ENCODE assay signal across 12 cellular contexts in the genomic region with DNA sequence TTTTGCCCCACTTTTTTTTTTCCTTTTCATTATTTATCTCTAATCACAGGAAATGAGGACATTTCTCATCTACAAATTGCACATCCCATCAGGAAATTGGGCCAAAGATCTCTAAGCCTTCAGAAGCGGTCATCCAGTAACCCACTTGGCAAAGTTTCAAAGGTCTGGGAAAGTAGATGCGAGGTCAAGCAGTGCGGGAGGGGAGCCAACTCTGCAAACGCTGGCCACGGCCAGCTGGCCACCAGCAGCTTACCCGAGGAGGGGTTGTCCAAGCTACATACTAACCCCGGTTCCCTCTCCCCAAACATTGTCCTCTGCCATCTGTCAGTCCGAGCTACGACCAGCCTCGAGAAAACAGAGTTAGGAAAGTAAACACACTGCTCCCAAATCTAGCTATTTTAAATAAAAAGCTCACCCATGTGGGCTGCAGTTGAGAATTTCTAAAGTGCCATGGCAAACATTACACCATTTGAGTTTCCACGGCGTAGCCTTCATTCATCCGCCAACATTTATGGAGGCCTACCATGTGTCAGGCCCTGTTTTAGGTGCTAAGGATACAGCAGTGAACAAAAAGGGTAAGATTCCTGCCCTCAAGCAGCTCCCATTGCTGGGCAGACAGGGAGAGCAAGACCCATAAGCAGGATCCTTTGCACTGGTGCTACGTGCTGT. TPM values are rescaled to one million over a fixed set of nuclear protein-coding genes. Genes with fewer than 3 reads are reported as not detected.
DNase-seq lines count a peak whose midpoint lies in the region; ATAC-seq and TF ChIP-seq lines count a peak whose summit lies in the region.
"Had no signal": no experiment of that assay in that cellular context is flagged by ENCODE, and none has a peak within 500 bp of the region (broad histone marks: within the 10 kb centered on the region; RNA-seq: fewer than 3 reads in every experiment).

No MANE protein-coding gene starts in this region.

- no peaks in the 10 kb centered on the region for H3K36me3 ChIP-seq in right atrium auricular region
- H3K36me3 ChIP-seq: cardiac muscle cell had no signal

- H3K27me3 Mint-ChIP-seq in nephron (ENCODE audit: low read depth) = peaks cover 6% of the 10 kb centered on the region
- H3K27me3 Mint-ChIP-seq: activated T-cell treated with anti-CD3 and anti-CD28 coated beads, Interleukin-2, amount 50 U/mL, for 24 hours had no signal

- H3K27ac ChIP-seq in right atrium auricular region = peak overlapping the region in 1 of 2 donors; percentile 27
- H3K27ac ChIP-seq: cardiac muscle cell had no signal

- H3K4me3 ChIP-seq in right atrium auricular region (no peak overlapping the region), fibroblast of pulmonary artery (replicated peaks; ENCODE audit: low read depth, low read length) (no peak overlapping the region)
- H3K4me3 ChIP-seq: cardiac muscle cell had no signal

- DNase-seq in Right ventricle myocardium superior (peak; percentile 70), right atrium auricular region (ENCODE audit: low spot score) (no peak), fibroblast of pulmonary artery (ENCODE audit: low read depth) (peak; percentile 41), SHP77 treated with DMSO at 0.1 percent for 48 hours (lab: John Stamatoyannopoulos, UW) (no peak), NCI-H524 treated with DMSO at 0.1 percent for 48 hours (lab: John Stamatoyannopoulos, UW) (no peak), GM20000 (ENCODE audit: low spot score) (no peak)
- DNase-seq: activated T-cell treated with anti-CD3 and anti-CD28 coated beads, Interleukin-2, amount 50 U/mL, for 24 hours; HFFc6; NCI-H187 had no signal

- intact Hi-C loops in Right ventricle myocardium superior (cut with DNase I) = no loop called here

- no peaks in the 10 kb centered on the region for H3K9me3 ChIP-seq in right atrium auricular region

- H3K4me1 Mint-ChIP-seq in nephron = peaks cover 36% of the 10 kb centered on the region

- H3K4me3 Mint-ChIP-seq in nephron = peak overlapping the region in 1 of 3 experiments; percentile 14
- H3K4me3 Mint-ChIP-seq: activated T-cell treated with anti-CD3 and anti-CD28 coated beads, Interleukin-2, amount 50 U/mL, for 24 hours; HFFc6 had no signal

- peaks cover 3% of the 10 kb centered on the region for H3K9me3 Mint-ChIP-seq in nephron
- H3K9me3 Mint-ChIP-seq: activated T-cell treated with anti-CD3 and anti-CD28 coated beads, Interleukin-2, amount 50 U/mL, for 24 hours; HFFc6 had no signal

- peaks cover 0 to 34% of the 10 kb centered on the region in 2 donors for H3K4me1 ChIP-seq in right atrium auricular region

- ATAC-seq in Right ventricle myocardium superior (ENCODE audit: poor library complexity) (peak; percentile 73), GM19324 (IDR thresholded peaks at IDR 0.05; ENCODE audit: low FRiP score, unreplicated experiment) (no peak)

- H3K27ac Mint-ChIP-seq in nephron = peak overlapping the region; percentile 86 to 94 (median 93)
- H3K27ac Mint-ChIP-seq: activated T-cell treated with anti-CD3 and anti-CD28 coated beads, Interleukin-2, amount 50 U/mL, for 24 hours; HFFc6 had no signal

- H3K27me3 ChIP-seq in right atrium auricular region = no peaks in the 10 kb centered on the region
- H3K27me3 ChIP-seq: cardiac muscle cell had no signal

- TF ChIP-seq CTCF in right atrium auricular region (IDR thresholded peaks at IDR 0.05) (no peak), fibroblast of pulmonary artery (IDR thresholded peaks at IDR 0.05; ENCODE audit: low read length, missing control alignments) (no peak), nephron (IDR thresholded peaks at IDR 0.05; ENCODE audit: unreplicated experiment in 3 of 3) (no peak), GM20000 (IDR thresholded peaks at IDR 0.05; ENCODE audit: extremely low read depth, missing control alignments) (no peak)

- no peaks in the 10 kb centered on the region for H3K36me3 Mint-ChIP-seq in nephron (ENCODE audit: low read depth)

RNA-seq across cellular contexts. Expression of a gene that starts 11.5 kb away (rescaled TPM):
- total RNA-seq in Right ventricle myocardium superior (0.11 TPM), right atrium auricular region (under 1 TPM in 1 of 2 donors, not detected in 1; 0.20 TPM)
- total RNA-seq: cardiac muscle cell, HFFc6 had no signal

RNA-seq across cellular contexts. Expression of a gene that starts 30.7 kb away (rescaled TPM):
- total RNA-seq in Right ventricle myocardium superior (not detected), right atrium auricular region (not detected)
- total RNA-seq: cardiac muscle cell, HFFc6 had no signal

RNA-seq across cellular contexts. Expression of a gene that starts 53.9 kb away (rescaled TPM):
- total RNA-seq in Right ventricle myocardium superior (3.6 TPM), right atrium auricular region (10 to 100 TPM in 1 of 2 donors, 1 to 10 TPM in 1; 6.9 to 52.4 TPM)

Comparison
In these comparisons a context has a peak if more than half of its experiments do, and no peak if none do; other contexts are left out.
1. DNase-seq: peak in Right ventricle myocardium superior (single experiment) and fibroblast of pulmonary artery (single experiment); none in right atrium auricular region (single experiment), SHP77 treated with DMSO at 0.1 percent for 48 hours (single experiment), NCI-H524 treated with DMSO at 0.1 percent for 48 hours (single experiment) and GM20000 (single experiment).